In the genomic region with DNA sequence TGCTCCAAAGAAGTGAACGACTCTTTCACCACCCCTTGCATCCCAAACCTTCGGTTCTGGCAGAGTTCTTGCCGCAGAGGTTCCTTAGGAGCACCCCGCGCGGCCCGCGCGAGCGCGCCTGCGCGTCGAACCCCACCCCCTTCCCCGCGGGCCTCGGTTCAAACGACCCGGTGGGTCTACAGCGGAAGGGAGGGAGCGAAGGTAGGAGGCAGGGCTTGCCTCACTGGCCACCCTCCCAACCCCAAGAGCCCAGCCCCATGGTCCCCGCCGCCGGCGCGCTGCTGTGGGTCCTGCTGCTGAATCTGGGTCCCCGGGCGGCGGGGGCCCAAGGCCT, we compare ENCODE assay signal across 8 cellular contexts.
A peak's percentile ranks its signal among the peaks of the same experiment; 100 is the strongest.
DNase-seq lines count a peak whose midpoint lies in the region; ATAC-seq and TF ChIP-seq lines count a peak whose summit lies in the region.

A gene with protein sequence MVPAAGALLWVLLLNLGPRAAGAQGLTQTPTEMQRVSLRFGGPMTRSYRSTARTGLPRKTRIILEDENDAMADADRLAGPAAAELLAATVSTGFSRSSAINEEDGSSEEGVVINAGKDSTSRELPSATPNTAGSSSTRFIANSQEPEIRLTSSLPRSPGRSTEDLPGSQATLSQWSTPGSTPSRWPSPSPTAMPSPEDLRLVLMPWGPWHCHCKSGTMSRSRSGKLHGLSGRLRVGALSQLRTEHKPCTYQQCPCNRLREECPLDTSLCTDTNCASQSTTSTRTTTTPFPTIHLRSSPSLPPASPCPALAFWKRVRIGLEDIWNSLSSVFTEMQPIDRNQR (plus strand): TSS at position 161 of the 334 bp plus-strand sequence. CDS start 97 bp downstream, at position 258.

- TF ChIP-seq CTCF in brain microvascular endothelial cell (IDR thresholded peaks at IDR 0.05; ENCODE audit: low read depth, low read length, missing control alignments): no peak

- H3K9me3 ChIP-seq in iPS DF 6.9 (ENCODE audit: control insufficient read depth, insufficient read depth, low read length): no peaks in the 10 kb centered on the region

- peak within 1 kb of the TSS; percentile 46 for H3K27ac ChIP-seq in brain microvascular endothelial cell
- H3K27ac ChIP-seq in iPS DF 6.9 (ENCODE audit: low read length): no peak within 1 kb of the TSS

- no peaks in the 10 kb centered on the region for H3K27me3 ChIP-seq in brain microvascular endothelial cell (replicated peaks)
- no peaks in the 10 kb centered on the region for H3K27me3 ChIP-seq in iPS DF 6.9 (ENCODE audit: control insufficient read depth, insufficient read depth, low read length)

- DNase-seq in D341Med (ENCODE audit: low spot score) (peak; percentile 86), NCI-H1048 (lab: John Stamatoyannopoulos, UW) (peak; percentile 55), T-helper 2 cell (peak; percentile 25 to 55 (median 43)), brain microvascular endothelial cell (no peak), iPS DF 6.9 (ENCODE audit: low read depth, low spot score) (no peak), retina (peak; percentile 90)

- in situ Hi-C loops in brain microvascular endothelial cell (cut with HindIII; ENCODE audit: low pct_ligation_motif_present, low sequenced_read_pairs): no loop called here

- ATAC-seq in GM21529 (IDR thresholded peaks at IDR 0.05; ENCODE audit: unreplicated experiment): peak; percentile 43
- no peak for ATAC-seq in HG03565 (IDR thresholded peaks at IDR 0.05; ENCODE audit: unreplicated experiment)

- no peaks in the 10 kb centered on the region for H3K4me1 ChIP-seq in iPS DF 6.9 (ENCODE audit: control insufficient read depth, insufficient read depth, low read length)

- peak within 1 kb of the TSS; percentile 72 for H3K4me3 ChIP-seq in brain microvascular endothelial cell (ENCODE audit: low read depth, low read length)
- H3K4me3 ChIP-seq in iPS DF 6.9 (ENCODE audit: low read length): peak within 1 kb of the TSS; percentile 73; the same call in 1 of the 2 replicates

- peaks cover 19% of the 10 kb centered on the region for H3K36me3 ChIP-seq in brain microvascular endothelial cell (replicated peaks)
- 0 out of 2 replicates have a peak, but pooled peaks cover 2% of the 10 kb centered on the region for H3K36me3 ChIP-seq in iPS DF 6.9 (ENCODE audit: control insufficient read depth, insufficient read depth, low read length)

- WGBS in iPS DF 6.9 (ENCODE audit: insufficient coverage, insufficient read length): no CpG with 5 or more reads among the region's 29 CpGs

Comparison
In these comparisons a context has a peak if more than half of its experiments do, and no peak if none do; other contexts are left out.
1. DNase-seq: peak in D341Med (single experiment), NCI-H1048 (single experiment), T-helper 2 cell (5 of 5) and retina (single experiment); none in brain microvascular endothelial cell (single experiment) and iPS DF 6.9 (single experiment).